12 cellular contexts compared by ENCODE assay signal in the genomic region with DNA sequence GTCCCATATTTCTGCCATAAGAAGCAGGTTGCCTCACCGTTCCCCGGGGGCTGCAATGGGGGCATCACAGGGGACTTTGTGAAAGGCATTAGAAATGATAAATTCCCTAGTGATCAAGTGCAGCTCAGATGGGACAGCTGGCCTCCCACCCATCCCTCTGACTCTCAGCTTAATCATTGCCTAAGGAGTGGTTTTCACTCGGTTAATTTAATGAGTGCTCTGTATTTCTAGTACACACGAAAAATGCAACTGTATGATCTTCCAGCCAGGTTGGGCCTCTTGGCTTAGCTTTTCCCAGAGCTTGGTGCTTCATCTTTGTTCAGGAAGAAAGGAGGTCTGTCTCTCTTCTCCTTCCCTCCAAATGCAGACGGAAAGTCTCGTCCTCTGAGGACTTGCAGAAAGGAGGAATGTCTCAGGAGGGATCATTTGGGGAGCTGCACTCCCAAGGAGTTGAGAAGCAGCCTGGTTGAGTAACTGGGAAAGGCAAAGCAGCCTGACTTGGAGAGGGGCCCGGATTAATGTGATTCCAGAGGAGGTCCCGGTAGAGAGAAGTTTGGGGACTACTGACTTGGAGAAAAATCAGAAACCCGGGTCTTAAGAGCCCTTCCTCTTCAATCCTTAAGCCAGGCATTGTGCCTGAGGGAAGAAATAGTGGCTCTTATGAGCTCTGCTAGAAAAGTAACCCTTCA. TPM values are rescaled to one million over a fixed set of nuclear protein-coding genes. Genes with fewer than 3 reads are reported as not detected.
DNase-seq lines count a peak whose midpoint lies in the region; ATAC-seq and TF ChIP-seq lines count a peak whose summit lies in the region.
"Had no signal": no experiment of that assay in that cellular context is flagged by ENCODE, and none has a peak within 500 bp of the region (broad histone marks: within the 10 kb centered on the region; RNA-seq: fewer than 3 reads in every experiment).

No MANE protein-coding gene starts in this region.

- ATAC-seq in RWPE2 (ENCODE audit: low read depth): peak; percentile 30; the same call in 1 of the 3 replicates
- ATAC-seq in HG02970 (IDR thresholded peaks at IDR 0.05; ENCODE audit: low FRiP score, unreplicated experiment): no peak
- ATAC-seq in GM18909 (IDR thresholded peaks at IDR 0.05; ENCODE audit: poor library complexity, unreplicated experiment): no peak

- H3K27me3 ChIP-seq in RWPE2 (ENCODE audit: insufficient read depth, poor library complexity, severe bottlenecking) (no peaks in the 10 kb centered on the region), muscle layer of duodenum (ENCODE audit: low read depth, low read length) (no peaks in the 10 kb centered on the region), tibial nerve (no peaks in the 10 kb centered on the region)

- TF ChIP-seq POLR2A in tibial nerve (IDR thresholded peaks at IDR 0.05): no peak

- no peak for TF ChIP-seq EP300 in tibial nerve (IDR thresholded peaks at IDR 0.05)

- H3K36me3 ChIP-seq in RWPE2 (ENCODE audit: low read depth) (peaks cover 90% of the 10 kb centered on the region), muscle layer of duodenum (ENCODE audit: control insufficient read depth in 1 of 2, insufficient read depth in 2 of 2, low read length in 2 of 2) (peaks cover 0 to 6% of the 10 kb centered on the region in 2 donors), tibial nerve (peaks cover 0 to 4% (median 0%) of the 10 kb centered on the region in 3 donors)
- H3K36me3 ChIP-seq: cardiac muscle cell had no signal

- no peaks in the 10 kb centered on the region for H3K9me3 ChIP-seq in RWPE2 (ENCODE audit: severe bottlenecking)
- H3K9me3 ChIP-seq in muscle layer of duodenum (ENCODE audit: control insufficient read depth in 1 of 2, low read length in 2 of 2): no peaks in the 10 kb centered on the region
- no peaks in the 10 kb centered on the region for H3K9me3 ChIP-seq in tibial nerve

- no peak for TF ChIP-seq CTCF in RWPE2 (IDR thresholded peaks at IDR 0.05; ENCODE audit: poor library complexity, severe bottlenecking)
- TF ChIP-seq CTCF in tibial nerve (IDR thresholded peaks at IDR 0.05): no peak

- H3K4me3 ChIP-seq in RWPE2 (ENCODE audit: severe bottlenecking) (no peak overlapping the region), muscle layer of duodenum (ENCODE audit: low read depth in 1 of 2, low read length in 2 of 2) (no peak overlapping the region), tibial nerve (no peak overlapping the region)
- H3K4me3 ChIP-seq: cardiac muscle cell had no signal

- H3K27ac ChIP-seq in RWPE2 (ENCODE audit: poor library complexity, severe bottlenecking): peak overlapping the region; percentile 32
- H3K27ac ChIP-seq in muscle layer of duodenum (ENCODE audit: low read length): peak overlapping the region; percentile 79
- H3K27ac ChIP-seq in tibial nerve: peak overlapping the region in 3 of 4 donors; percentile 54 to 99 (median 98)
- H3K27ac ChIP-seq: cardiac muscle cell had no signal

- DNase-seq in RWPE2 (ENCODE audit: low spot score) (no peak), fibroblast of gingiva (ENCODE audit: low read depth) (peak; percentile 46), tibial nerve (ENCODE audit: low spot score in 2 of 2) (no peak), cerebellum (ENCODE audit: low spot score) (no peak), NCI-H82 (lab: John Stamatoyannopoulos, UW) (no peak)
- DNase-seq: activated CD4-positive, alpha-beta T cell treated with anti-CD3 and anti-CD28 coated beads for 48 hours; hippocampal formation; NCI-H526 treated with DMSO at 0.1 percent for 48 hours had no signal

- 40% methylated on average over 9 of the region's 9 CpGs for WGBS in tibial nerve, 2 donors

- H3K4me1 ChIP-seq in RWPE2 (ENCODE audit: insufficient read depth, poor library complexity, severe bottlenecking) (peaks cover 75% of the 10 kb centered on the region), muscle layer of duodenum (ENCODE audit: control insufficient read depth in 1 of 2, insufficient read depth in 2 of 2, low read length in 2 of 2) (peaks cover 34 to 79% of the 10 kb centered on the region in 2 donors), tibial nerve (peaks cover 0 to 98% (median 75%) of the 10 kb centered on the region in 4 donors)

RNA-seq across cellular contexts. Expression of gene CD9, which starts 7.2 kb away (rescaled TPM):
- total RNA-seq in tibial nerve (100 to 1,000 TPM; 297 to 500 (median 391) TPM), cerebellum (30.5 TPM)

Comparison
In these comparisons a context has a peak if more than half of its experiments do, and no peak if none do; other contexts are left out.
1. H3K27ac ChIP-seq: peak in every context shown above with its lines; median percentile 98 in tibial nerve; 79 in muscle layer of duodenum; 32 in RWPE2.